13 cellular contexts compared by ENCODE assay signal in the genomic region with DNA sequence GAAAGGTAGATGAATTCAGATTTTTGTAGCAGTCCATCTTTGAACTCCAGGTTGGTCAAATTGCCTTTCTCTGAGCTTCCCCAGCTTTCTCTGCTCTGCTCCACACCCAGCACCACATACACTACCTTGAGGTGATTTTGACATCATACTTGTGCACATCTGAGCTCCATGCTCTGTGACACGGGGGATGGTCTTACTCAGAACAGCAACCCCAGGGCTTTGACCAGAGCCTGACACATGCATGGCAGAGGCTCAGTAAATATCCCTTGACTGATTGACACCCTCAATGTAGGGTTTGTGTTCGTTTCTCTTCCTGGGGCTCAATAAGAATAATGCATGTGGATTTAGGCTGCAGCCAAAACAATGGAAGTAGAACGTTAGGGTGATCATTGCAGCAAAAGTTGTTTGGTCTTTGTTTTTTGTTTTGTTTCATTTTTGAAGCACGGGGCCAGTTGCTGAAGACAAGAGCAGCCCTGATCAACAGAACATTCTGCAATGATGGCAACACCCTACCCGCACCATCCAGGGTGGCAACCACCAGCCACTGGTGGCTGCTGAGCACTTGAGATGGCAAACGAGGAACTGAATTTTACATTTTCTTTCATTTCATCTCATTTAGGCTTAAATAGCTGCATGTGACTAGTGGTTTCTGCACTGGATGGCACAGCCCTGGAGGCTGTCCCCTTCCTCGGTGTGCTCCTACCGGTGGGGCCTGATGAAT.
A peak's percentile ranks its signal among the peaks of the same experiment; 100 is the strongest.
DNase-seq lines count a peak whose midpoint lies in the region; ATAC-seq and TF ChIP-seq lines count a peak whose summit lies in the region.
"Had no signal": no experiment of that assay in that cellular context is flagged by ENCODE, and none has a peak within 500 bp of the region (broad histone marks: within the 10 kb centered on the region; RNA-seq: fewer than 3 reads in every experiment).

No MANE protein-coding gene starts in this region.

- CTCF ChIA-PET in SK-N-SH (lab: Yijun Ruan, JAX) = interaction anchor here (1.0 to 4.3 kb wide), 15 partner anchors 13 to 403 kb away, joined by 3 to 26 read pairs (median 5); partner anchors contain the start of gene TNRC6C

- TF ChIP-seq EP300 in SK-N-SH (IDR thresholded peaks at IDR 0.05; ENCODE audit: borderline replicate concordance in 1 of 2, low read depth in 1 of 2, low read length in 1 of 2) = no peak

- H4K20me1 ChIP-seq in SK-N-SH (ENCODE audit: insufficient read depth) = no peaks in the 10 kb centered on the region

- no peaks in the 10 kb centered on the region for H3K9me2 ChIP-seq in SK-N-SH

- no peak overlapping the region for H2AFZ ChIP-seq in SK-N-SH (ENCODE audit: low read depth)

- intact Hi-C loops in esophagus squamous epithelium (cut with DNase I) = no loop called here

- whole genome bisulfite sequencing in SK-N-SH (ENCODE audit: low lambda C conversion rate) = 56% methylated on average over 8 of the region's 8 CpGs
- WGBS in esophagus squamous epithelium, 2 donors = 40% methylated on average over 5 to 7 of the region's 8 CpGs

- no peak for TF ChIP-seq POLR2A in esophagus squamous epithelium (IDR thresholded peaks at IDR 0.05)

- no peaks in the 10 kb centered on the region for H3K9me3 ChIP-seq in SK-N-SH
- peaks cover 26% of the 10 kb centered on the region for H3K9me3 ChIP-seq in NT2/D1 (ENCODE audit: insufficient read depth, low read length)
- peaks cover 0 to 12% (median 9%) of the 10 kb centered on the region in 3 donors for H3K9me3 ChIP-seq in esophagus squamous epithelium
- H3K9me3 ChIP-seq in stomach smooth muscle (ENCODE audit: control insufficient read depth in 2 of 2, low read length in 2 of 2) = peaks cover 3 to 7% of the 10 kb centered on the region in 2 donors
- H3K9me3 ChIP-seq: mucosa of descending colon had no signal

- ATAC-seq in SK-N-SH treated with all-trans-retinoic acid at 6 μM for 48 hours (no peak), foreskin keratinocyte (no peak)
- ATAC-seq: activated T-helper 17 cell treated with anti-CD3 and anti-CD28 coated beads, Interleukin-2, amount 50 U/mL, for 72 hours had no signal

- TF ChIP-seq CTCF in SK-N-SH (IDR thresholded peaks at IDR 0.05) (no peak), esophagus squamous epithelium (IDR thresholded peaks at IDR 0.05) (no peak), foreskin keratinocyte (conservative IDR thresholded peaks at IDR 0.05) (no peak)

- peak overlapping the region in 1 of 2 experiments; percentile 93; a peak in 2 of 4 replicates for H3K27ac ChIP-seq in SK-N-SH (ENCODE audit: low read depth in 2 of 2, low read length in 1 of 2)
- H3K27ac ChIP-seq in esophagus squamous epithelium = peak overlapping the region; percentile 20 to 81 (median 73)
- H3K27ac ChIP-seq in stomach smooth muscle (ENCODE audit: low read length) = peak overlapping the region; percentile 92
- no peak overlapping the region for H3K27ac ChIP-seq in foreskin keratinocyte
- H3K27ac ChIP-seq: psoas muscle had no signal

- H3K36me3 ChIP-seq in SK-N-SH (replicated peaks in 1 of 2; ENCODE audit: control insufficient read depth in 1 of 2, insufficient read depth in 2 of 2, low read length in 1 of 2) = no peaks in the 10 kb centered on the region
- H3K36me3 ChIP-seq in NT2/D1 (ENCODE audit: insufficient read depth, insufficient read length, low read length) = no peaks in the 10 kb centered on the region
- H3K36me3 ChIP-seq in esophagus squamous epithelium = no peaks in the 10 kb centered on the region
- H3K36me3 ChIP-seq in stomach smooth muscle (ENCODE audit: control insufficient read depth in 2 of 2, insufficient read depth in 2 of 2, low read length in 2 of 2) = no peaks in the 10 kb centered on the region

- H3K4me2 ChIP-seq in SK-N-SH = peak overlapping the region; percentile 69; the same call in 1 of the 2 replicates

- H3K79me2 ChIP-seq in SK-N-SH (ENCODE audit: insufficient read depth) = no peaks in the 10 kb centered on the region

- no peak for TF ChIP-seq RAD21 in SK-N-SH (IDR thresholded peaks at IDR 0.05; ENCODE audit: low read length)

- DNase-seq in SK-N-SH = no peak
- DNase-seq in NT2/D1 (ENCODE audit: low read depth, low spot score) = no peak
- DNase-seq in esophagus squamous epithelium (lab: John Stamatoyannopoulos, UW) = no peak
- no peak for DNase-seq in LoVo (ENCODE audit: low spot score)
- no peak for DNase-seq in foreskin keratinocyte
- no peak for DNase-seq in KBM-7
- DNase-seq: effector CD8-positive, alpha-beta T cell; T-helper 1 cell had no signal

- peaks cover 12 to 35% of the 10 kb centered on the region in 2 experiments; a peak in 3 of 4 replicates for H3K4me1 ChIP-seq in SK-N-SH (ENCODE audit: control insufficient read depth in 1 of 2, insufficient read depth in 2 of 2, low read depth in 1 of 2, low read length in 1 of 2)
- H3K4me1 ChIP-seq in NT2/D1 (ENCODE audit: insufficient read depth, insufficient read length) = peaks cover 18% of the 10 kb centered on the region
- H3K4me1 ChIP-seq in esophagus squamous epithelium = peaks cover 15 to 39% (median 24%) of the 10 kb centered on the region in 3 donors
- peaks cover 44% of the 10 kb centered on the region for H3K4me1 ChIP-seq in stomach smooth muscle (ENCODE audit: control insufficient read depth, insufficient read depth, low read length)
- H3K4me1 ChIP-seq in foreskin keratinocyte = no peaks in the 10 kb centered on the region

- no peak overlapping the region for H3K9ac ChIP-seq in SK-N-SH
- peak overlapping the region; percentile 58 for H3K9ac ChIP-seq in NT2/D1 (ENCODE audit: insufficient read length, low read depth)
- H3K9ac ChIP-seq in stomach smooth muscle (ENCODE audit: low read length in 2 of 2) = peak overlapping the region in 1 of 2 donors; percentile 13

- in situ Hi-C loops in KBM-7 (cut with MboI; ENCODE audit: low pct_unique_long_range_greater_than_20kb, low sequenced_read_pairs) = no loop called here

- H3F3A ChIP-seq in SK-N-SH (replicated peaks; ENCODE audit: insufficient read depth) = no peaks in the 10 kb centered on the region

- POLR2A ChIA-PET in SK-N-SH (lab: Yijun Ruan, JAX) = interaction anchor here (1.0 to 2.6 kb wide), 6 partner anchors 17 to 225 kb away, joined by 3 to 15 read pairs (median 4); partner anchors contain the start of gene TNRC6C

- no peak overlapping the region for H3K4me3 ChIP-seq in SK-N-SH (ENCODE audit: low read depth in 2 of 2, low read length in 1 of 2)
- H3K4me3 ChIP-seq in NT2/D1 (ENCODE audit: insufficient read length, low read depth) = no peak overlapping the region
- H3K4me3 ChIP-seq in esophagus squamous epithelium = no peak overlapping the region
- H3K4me3 ChIP-seq in stomach smooth muscle (ENCODE audit: low read length in 2 of 2) = peak overlapping the region; percentile 40 to 69
- H3K4me3 ChIP-seq: mucosa of descending colon, psoas muscle had no signal

- H3K27me3 ChIP-seq in SK-N-SH (ENCODE audit: insufficient read depth) (no peaks in the 10 kb centered on the region), NT2/D1 (ENCODE audit: insufficient read depth, insufficient read length) (peaks cover 5% of the 10 kb centered on the region), esophagus squamous epithelium (peaks cover 0 to 48% (median 0%) of the 10 kb centered on the region in 4 donors), stomach smooth muscle (ENCODE audit: control insufficient read depth in 1 of 2, insufficient read depth in 2 of 2, low read length in 2 of 2) (no peaks in the 10 kb centered on the region), foreskin keratinocyte (peaks cover 43% of the 10 kb centered on the region)

TF ChIP-seq in SK-N-SH, 30 proteins besides CTCF, POLR2A, EP300 and RAD21 (continues in another document):
- no peak for TF ChIP-seq USF2 (IDR thresholded peaks at IDR 0.05; ENCODE audit: borderline replicate concordance, low read depth, low read length)
- no peak for TF ChIP-seq PBX3 (IDR thresholded peaks at IDR 0.05)

TF ChIP-seq in SK-N-SH treated with all-trans-retinoic acid at 6 μM for 48 hours, 23 proteins besides CTCF, POLR2A, EP300 and RAD21 (continues in another document):
- TF ChIP-seq, protein P1, sequence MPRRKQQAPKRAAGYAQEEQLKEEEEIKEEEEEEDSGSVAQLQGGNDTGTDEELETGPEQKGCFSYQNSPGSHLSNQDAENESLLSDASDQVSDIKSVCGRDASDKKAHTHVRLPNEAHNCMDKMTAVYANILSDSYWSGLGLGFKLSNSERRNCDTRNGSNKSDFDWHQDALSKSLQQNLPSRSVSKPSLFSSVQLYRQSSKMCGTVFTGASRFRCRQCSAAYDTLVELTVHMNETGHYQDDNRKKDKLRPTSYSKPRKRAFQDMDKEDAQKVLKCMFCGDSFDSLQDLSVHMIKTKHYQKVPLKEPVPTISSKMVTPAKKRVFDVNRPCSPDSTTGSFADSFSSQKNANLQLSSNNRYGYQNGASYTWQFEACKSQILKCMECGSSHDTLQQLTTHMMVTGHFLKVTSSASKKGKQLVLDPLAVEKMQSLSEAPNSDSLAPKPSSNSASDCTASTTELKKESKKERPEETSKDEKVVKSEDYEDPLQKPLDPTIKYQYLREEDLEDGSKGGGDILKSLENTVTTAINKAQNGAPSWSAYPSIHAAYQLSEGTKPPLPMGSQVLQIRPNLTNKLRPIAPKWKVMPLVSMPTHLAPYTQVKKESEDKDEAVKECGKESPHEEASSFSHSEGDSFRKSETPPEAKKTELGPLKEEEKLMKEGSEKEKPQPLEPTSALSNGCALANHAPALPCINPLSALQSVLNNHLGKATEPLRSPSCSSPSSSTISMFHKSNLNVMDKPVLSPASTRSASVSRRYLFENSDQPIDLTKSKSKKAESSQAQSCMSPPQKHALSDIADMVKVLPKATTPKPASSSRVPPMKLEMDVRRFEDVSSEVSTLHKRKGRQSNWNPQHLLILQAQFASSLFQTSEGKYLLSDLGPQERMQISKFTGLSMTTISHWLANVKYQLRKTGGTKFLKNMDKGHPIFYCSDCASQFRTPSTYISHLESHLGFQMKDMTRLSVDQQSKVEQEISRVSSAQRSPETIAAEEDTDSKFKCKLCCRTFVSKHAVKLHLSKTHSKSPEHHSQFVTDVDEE (CRISPR knock-in tag; IDR thresholded peaks at IDR 0.05) = no peak
- TF ChIP-seq ZNF8 (CRISPR knock-in tag; IDR thresholded peaks at IDR 0.05) = no peak
- TF ChIP-seq, protein P2, sequence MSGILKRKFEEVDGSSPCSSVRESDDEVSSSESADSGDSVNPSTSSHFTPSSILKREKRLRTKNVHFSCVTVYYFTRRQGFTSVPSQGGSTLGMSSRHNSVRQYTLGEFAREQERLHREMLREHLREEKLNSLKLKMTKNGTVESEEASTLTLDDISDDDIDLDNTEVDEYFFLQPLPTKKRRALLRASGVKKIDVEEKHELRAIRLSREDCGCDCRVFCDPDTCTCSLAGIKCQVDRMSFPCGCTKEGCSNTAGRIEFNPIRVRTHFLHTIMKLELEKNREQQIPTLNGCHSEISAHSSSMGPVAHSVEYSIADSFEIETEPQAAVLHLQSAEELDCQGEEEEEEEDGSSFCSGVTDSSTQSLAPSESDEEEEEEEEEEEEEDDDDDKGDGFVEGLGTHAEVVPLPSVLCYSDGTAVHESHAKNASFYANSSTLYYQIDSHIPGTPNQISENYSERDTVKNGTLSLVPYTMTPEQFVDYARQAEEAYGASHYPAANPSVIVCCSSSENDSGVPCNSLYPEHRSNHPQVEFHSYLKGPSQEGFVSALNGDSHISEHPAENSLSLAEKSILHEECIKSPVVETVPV (CRISPR knock-in tag; IDR thresholded peaks at IDR 0.05) = no peak
- TF ChIP-seq GLIS3 (CRISPR knock-in tag; IDR thresholded peaks at IDR 0.05) = no peak
- no peak for TF ChIP-seq ZNF70 (CRISPR knock-in tag; IDR thresholded peaks at IDR 0.05)
- no peak for TF ChIP-seq ESRRG (CRISPR knock-in tag; IDR thresholded peaks at IDR 0.05)
- no peak for TF ChIP-seq TCF4 (CRISPR knock-in tag; IDR thresholded peaks at IDR 0.05; ENCODE audit: borderline replicate concordance)

Comparison
In these comparisons a context has a peak if more than half of its experiments do, and no peak if none do; other contexts are left out.
1. H3K4me3 ChIP-seq: peak in stomach smooth muscle (2 of 2); none in SK-N-SH (0 of 2), NT2/D1 (single experiment) and esophagus squamous epithelium (0 of 4).